In the genomic region with DNA sequence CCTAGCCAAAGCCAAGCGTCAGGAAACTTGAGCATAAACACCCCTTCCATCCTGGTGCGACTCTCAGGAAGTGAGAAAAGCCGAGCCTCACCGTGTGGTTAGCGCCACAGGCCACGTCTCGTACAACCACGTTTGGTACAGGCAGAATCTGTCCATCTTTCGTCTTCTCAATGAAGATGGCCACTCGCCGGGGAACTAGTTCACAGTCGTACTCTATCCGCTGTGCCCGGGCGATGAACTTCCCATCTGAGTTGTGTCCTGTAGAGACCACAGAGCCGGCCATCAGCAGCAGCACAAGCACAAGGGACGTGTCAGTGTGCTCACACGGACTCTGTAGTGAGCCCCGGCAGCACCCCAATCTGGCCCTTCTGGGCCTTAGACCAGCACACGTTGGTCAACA, we compare ENCODE assay signal across 2 cellular contexts.
A peak's percentile ranks its signal among the peaks of the same experiment; 100 is the strongest.
TF ChIP-seq lines count a peak whose summit lies in the region.

No MANE protein-coding gene starts in this region.

TF ChIP-seq in IMR-90, 13 proteins besides CTCF, POLR2A, EP300 and RAD21:
- TF ChIP-seq, protein P1, sequence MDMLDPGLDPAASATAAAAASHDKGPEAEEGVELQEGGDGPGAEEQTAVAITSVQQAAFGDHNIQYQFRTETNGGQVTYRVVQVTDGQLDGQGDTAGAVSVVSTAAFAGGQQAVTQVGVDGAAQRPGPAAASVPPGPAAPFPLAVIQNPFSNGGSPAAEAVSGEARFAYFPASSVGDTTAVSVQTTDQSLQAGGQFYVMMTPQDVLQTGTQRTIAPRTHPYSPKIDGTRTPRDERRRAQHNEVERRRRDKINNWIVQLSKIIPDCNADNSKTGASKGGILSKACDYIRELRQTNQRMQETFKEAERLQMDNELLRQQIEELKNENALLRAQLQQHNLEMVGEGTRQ (IDR thresholded peaks at IDR 0.05; ENCODE audit: low read depth, low read length): no peak
- no peak for TF ChIP-seq RCOR1 (IDR thresholded peaks at IDR 0.05; ENCODE audit: insufficient replicate concordance, low read length)
- no peak for TF ChIP-seq FOS (IDR thresholded peaks at IDR 0.05; ENCODE audit: low read depth, low read length)
- TF ChIP-seq BHLHE40 (IDR thresholded peaks at IDR 0.05; ENCODE audit: low read depth, low read length): no peak
- no peak for TF ChIP-seq MXI1 (IDR thresholded peaks at IDR 0.05; ENCODE audit: borderline replicate concordance, low read depth, low read length)
- TF ChIP-seq MAFK (IDR thresholded peaks at IDR 0.05; ENCODE audit: low read depth, low read length): no peak

TF ChIP-seq in H1, 55 proteins besides CTCF, POLR2A, EP300 and RAD21:
- TF ChIP-seq RBBP5 (IDR thresholded peaks at IDR 0.05; ENCODE audit: borderline replicate concordance, low read depth, low read length) (no peak), CBX8 (IDR thresholded peaks at IDR 0.05; ENCODE audit: borderline replicate concordance, low read depth, low read length) (no peak), SP2 (IDR thresholded peaks at IDR 0.05; ENCODE audit: low read length) (no peak), ASH2L (IDR thresholded peaks at IDR 0.05; ENCODE audit: low read length) (no peak), POLR2AphosphoS5 (IDR thresholded peaks at IDR 0.05; ENCODE audit: low read depth, low read length) (peak; percentile 77; the same call in 1 of the 2 replicates), TCF12 (IDR thresholded peaks at IDR 0.05; ENCODE audit: low read depth, low read length) (no peak)
TF ChIP-seq in H1: peak in this region for 1.
